ENCODE assay signal across 8 cellular contexts in genomic region chr5:140547508-140548299, GRCh38. TPM values are rescaled to one million over a fixed set of nuclear protein-coding genes. Genes with fewer than 3 reads are reported as not detected.
A peak's percentile ranks its signal among the peaks of the same experiment; 100 is the strongest.
DNase-seq lines count a peak whose midpoint lies in the region; ATAC-seq, FAIRE-seq and TF ChIP-seq lines count a peak whose summit lies in the region.

TSS of gene EIF4EBP3 (plus strand) at chr5:140547662. CDS start at chr5:140547738, 76 bp downstream.

- intact Hi-C loops in activated CD4-positive, alpha-beta memory T cell treated with anti-CD3 and anti-CD28 coated beads for 36 hours (cut with micrococcal nuclease): loop anchor here (1.0 kb wide), 3 partner anchors 9 to 17 kb away; partner anchors contain the start of genes APBB3 and SLC35A4
- intact Hi-C loops in dorsolateral prefrontal cortex (cut with DNase I) (loop anchor here (2.0 to 5.0 kb wide), 4 partner anchors 17 to 310 kb away; partner anchors contain the start of genes ANKHD1 (in 1 of the 2), APBB3 (in 1 of the 2), SLC35A4 (in 1 of the 2) and ZMAT2 (in 1 of the 2)), HepG2 (cut with micrococcal nuclease; ENCODE audit: unreplicated experiment) (loop anchor here (1.0 to 5.0 kb wide), 4 partner anchors 9 to 180 kb away; partner anchors contain the start of genes HARS1, HARS2 and TMCO6)

- H3K27ac ChIP-seq in dorsolateral prefrontal cortex: peak within 1 kb of the TSS; percentile 53 to 97 (median 89)
- peak within 1 kb of the TSS; percentile 86 for H3K27ac ChIP-seq in HepG2 (ENCODE audit: extremely low read length, insufficient read depth, low read length)

- peaks cover 44% of the 10 kb centered on the region for H3K4me1 Mint-ChIP-seq in activated CD4-positive, alpha-beta memory T cell treated with anti-CD3 and anti-CD28 coated beads for 36 hours (ENCODE audit: low read depth)

- no peak for TF ChIP-seq EP300 in HepG2 (IDR thresholded peaks at IDR 0.05; ENCODE audit: low read depth in 2 of 2, low read length in 2 of 2)
- no peak for TF ChIP-seq EP300 in HepG2 (CRISPR knock-in tag; IDR thresholded peaks at IDR 0.05; ENCODE audit: borderline replicate concordance)

- POLR2A ChIA-PET in activated CD4-positive, alpha-beta memory T cell treated with anti-CD3 and anti-CD28 coated beads for 36 hours (lab: Charles Lee): interaction anchor here (0.5 to 3.3 kb wide), 11 partner anchors 8 to 146 kb away, joined by 3 to 15 read pairs (median 6); partner anchors contain the start of genes ANKHD1, APBB3, IK and NDUFA2
- POLR2A ChIA-PET in HepG2 (lab: Yijun Ruan, JAX): interaction anchor here (0.8 to 4.5 kb wide), 18 partner anchors 8 to 184 kb away, joined by 3 to 70 read pairs (median 6); partner anchors contain the start of genes ANKHD1, HARS1, HARS2 and IK

- DNase-seq in NCI-H226 (peak; percentile 88), dorsolateral prefrontal cortex (peak; percentile 93 to 98 (median 97)), HepG2 (ENCODE audit: low spot score) (peak; percentile 94), KG1 (lab: John Stamatoyannopoulos, UW) (no peak)
- peak; percentile 91 for DNase-seq in activated CD4-positive, alpha-beta memory T cell treated with anti-CD3 and anti-CD28 coated beads for 36 hours
- DNase-seq in stimulated activated CD4-positive, alpha-beta T cell treated with anti-CD3 and anti-CD28 coated beads, Interleukin-2, amount 100 ng/mL, for 48 hours: peak; percentile 78 to 81

- TF ChIP-seq RAD21 in HepG2 (CRISPR knock-in tag; IDR thresholded peaks at IDR 0.05): peak; percentile 73

- no peaks in the 10 kb centered on the region; the same call in none of the 2 replicates for H4K20me1 ChIP-seq in HepG2 (ENCODE audit: insufficient read depth, low read length)

- peak; percentile 95 for FAIRE-seq in HepG2 (lab: Jason Lieb, UNC)

- in situ Hi-C loops in HepG2 (cut with HindIII; ENCODE audit: extremely low pct_ligation_motif_present, low pct_unique_long_range_greater_than_20kb): no loop called here

- H3K9me3 ChIP-seq in HepG2 (ENCODE audit: low read length): no peaks in the 10 kb centered on the region

- H3K9me3 Mint-ChIP-seq in activated CD4-positive, alpha-beta memory T cell treated with anti-CD3 and anti-CD28 coated beads for 36 hours: no peaks in the 10 kb centered on the region

- peak in 52 of 56 donors; percentile 22 to 71 (median 52) for TF ChIP-seq CTCF in dorsolateral prefrontal cortex (IDR thresholded peaks at IDR 0.05 in 54 of 56, conservative IDR thresholded peaks at IDR 0.05 in 2 of 56; ENCODE audit: low read depth in 1 of 56, partially characterized antibody in 56 of 56)
- peak; percentile 62 for TF ChIP-seq CTCF in HepG2 (CRISPR knock-in tag; IDR thresholded peaks at IDR 0.05)

- no peaks in the 10 kb centered on the region for H3K27me3 ChIP-seq in dorsolateral prefrontal cortex
- H3K27me3 ChIP-seq in HepG2 (ENCODE audit: control insufficient read depth in 1 of 2, insufficient read depth in 2 of 2, low read length in 2 of 2): no peaks in the 10 kb centered on the region

- 93% methylated on average over 15 of the region's 52 CpGs for WGBS in HepG2 (ENCODE audit: low lambda C conversion rate)

- H3K4me3 ChIP-seq in dorsolateral prefrontal cortex (peak within 1 kb of the TSS; percentile 27 to 93 (median 59)), HepG2 (replicated peaks in 1 of 3; ENCODE audit: insufficient read depth in 1 of 3, low read depth in 2 of 3, low read length in 3 of 3) (peak within 1 kb of the TSS; percentile 21 to 69 (median 48); a peak in 5 of 6 replicates)

- CTCF ChIA-PET in activated CD4-positive, alpha-beta memory T cell treated with anti-CD3 and anti-CD28 coated beads for 36 hours (lab: Charles Lee): interaction anchor here (0.9 to 3.6 kb wide), 17 partner anchors 8 to 189 kb away, joined by 3 to 24 read pairs (median 5); partner anchors contain the start of genes ANKHD1, APBB3, CD14 and IK
- CTCF ChIA-PET in HepG2 (lab: Yijun Ruan, JAX; ENCODE audit: low intra/inter-chr PET ratio, low total read pairs): no interaction called here

- peak within 1 kb of the TSS; percentile 69 for H3K9ac ChIP-seq in HepG2 (ENCODE audit: insufficient read depth, low read depth, low read length)

- H3K4me3 Mint-ChIP-seq in activated CD4-positive, alpha-beta memory T cell treated with anti-CD3 and anti-CD28 coated beads for 36 hours: peak within 1 kb of the TSS; percentile 76

- peak within 1 kb of the TSS; percentile 81 for H3K4me2 ChIP-seq in HepG2 (ENCODE audit: low read depth, low read length)

- ATAC-seq in GM18519 (IDR thresholded peaks at IDR 0.05; ENCODE audit: low FRiP score, unreplicated experiment) (peak; percentile 97), HG03045 (IDR thresholded peaks at IDR 0.05; ENCODE audit: unreplicated experiment) (peak; percentile 98), HepG2 (peak; percentile 94)

- peaks cover 12 to 49% of the 10 kb centered on the region in 2 experiments; a peak in 4 of 5 replicates for H3K36me3 ChIP-seq in HepG2 (replicated peaks in 1 of 2; ENCODE audit: control insufficient read depth in 1 of 2, insufficient read depth in 2 of 2, low read length in 2 of 2)

- no peaks in the 10 kb centered on the region for H3K27me3 Mint-ChIP-seq in activated CD4-positive, alpha-beta memory T cell treated with anti-CD3 and anti-CD28 coated beads for 36 hours

- H3K4me1 ChIP-seq in HepG2 (ENCODE audit: insufficient read depth, low read length): peaks cover 27% of the 10 kb centered on the region

- no peak within 1 kb of the TSS for H2AFZ ChIP-seq in HepG2 (ENCODE audit: low read length)

- H3K79me2 ChIP-seq in HepG2 (ENCODE audit: insufficient read depth, low read length): no peaks in the 10 kb centered on the region

- H3K36me3 Mint-ChIP-seq in activated CD4-positive, alpha-beta memory T cell treated with anti-CD3 and anti-CD28 coated beads for 36 hours: peaks cover 32% of the 10 kb centered on the region

- peak within 1 kb of the TSS; percentile 90 for H3K27ac Mint-ChIP-seq in activated CD4-positive, alpha-beta memory T cell treated with anti-CD3 and anti-CD28 coated beads for 36 hours

- BruUV-seq in HepG2 (replicated peaks; lab: Mats Ljungman, UMichigan): no TSS peak

- TF ChIP-seq POLR2A in HepG2 (IDR thresholded peaks at IDR 0.05; ENCODE audit: insufficient read depth in 1 of 2, low read depth in 2 of 2, low read length in 2 of 2): peak; percentile 3 to 58

TF ChIP-seq in HepG2, 621 proteins besides CTCF, POLR2A, EP300 and RAD21 (continues in another document):
- no peak for TF ChIP-seq ZFAT (CRISPR knock-in tag; conservative IDR thresholded peaks at IDR 0.05)
- TF ChIP-seq RBM39 (IDR thresholded peaks at IDR 0.05; ENCODE audit: low read depth, low read length, poor library complexity, severe bottlenecking): peak; percentile 67
- TF ChIP-seq CHCHD3 (CRISPR knock-in tag; IDR thresholded peaks at IDR 0.05): no peak
- peak; percentile 39 for TF ChIP-seq BORCS8-MEF2B (CRISPR knock-in tag; IDR thresholded peaks at IDR 0.05)
- TF ChIP-seq ZNF652 (CRISPR knock-in tag; IDR thresholded peaks at IDR 0.05; ENCODE audit: borderline replicate concordance, low read depth): no peak
- TF ChIP-seq KDM3A (CRISPR knock-in tag; IDR thresholded peaks at IDR 0.05; ENCODE audit: low read depth): peak; percentile 56; the same call in 1 of the 2 replicates

RNA-seq across cellular contexts. Expression of gene EIF4EBP3, which starts in this region (rescaled TPM):
- 10 to 100 TPM; 15.7 to 16.6 TPM for total RNA-seq in activated CD4-positive, alpha-beta memory T cell treated with anti-CD3 and anti-CD28 coated beads for 36 hours
- total RNA-seq in dorsolateral prefrontal cortex (10 to 100 TPM in 13 of 120 experiments, 1 to 10 TPM in 107; 1.2 to 16.5 (median 5.9) TPM), HepG2 (2016; rRNA removed; fragmentation: Illumina TruSeq; extraction: Trizol) (1.7 and 1.9 TPM in 2 replicates)
- total RNA-seq in HepG2 (2016; cell fraction: cytosol; rRNA removed; fragmentation: Illumina TruSeq; extraction: Trizol; ENCODE audit: low read depth): 0.91 and 1.5 TPM in 2 replicates
- 0.37 and 1.7 TPM in 2 replicates for total RNA-seq in HepG2 (2016; cell fraction: insoluble cytoplasmic fraction; rRNA removed; fragmentation: Illumina TruSeq; extraction: Trizol)
- 1.1 and 1.7 TPM in 2 replicates for total RNA-seq in HepG2 (2016; cell fraction: membrane; rRNA removed; fragmentation: Illumina TruSeq; extraction: Trizol)
- total RNA-seq in HepG2 (2016; cell fraction: nucleus; rRNA removed; fragmentation: Illumina TruSeq; extraction: Trizol): not detected in 2 replicates
- 0.31 and 0.61 TPM in 2 replicates for polyA plus RNA-seq in HepG2 (2011; rRNA removed)
- 0.54 and 0.85 TPM in 2 replicates for polyA plus RNA-seq in HepG2 (2011; cell fraction: cytosol; rRNA removed)
- polyA plus RNA-seq in HepG2 (2011; cell fraction: nucleus; rRNA removed): 1.5 and 2.3 TPM in 2 replicates
- polyA plus RNA-seq in HepG2 (2012): 1.8 and 6.3 TPM in 2 replicates
- 1.5 TPM in 2 replicates for polyA plus RNA-seq in HepG2 (2016; cell fraction: cytosol; fragmentation: Illumina TruSeq; extraction: Trizol; ENCODE audit: low read depth)
- polyA plus RNA-seq in HepG2 (2016; cell fraction: insoluble cytoplasmic fraction; fragmentation: Illumina TruSeq; extraction: Trizol; ENCODE audit: low read depth): 0.44 and 2.1 TPM in 2 replicates
- polyA plus RNA-seq in HepG2 (2016; cell fraction: membrane; fragmentation: Illumina TruSeq; extraction: Trizol; ENCODE audit: low read depth): 2.5 and 3.0 TPM in 2 replicates
- 9.1 and 9.5 TPM in 2 replicates for polyA plus RNA-seq in HepG2 (2016; cell fraction: nucleus; fragmentation: Illumina TruSeq; extraction: Trizol; ENCODE audit: insufficient read depth, low read depth)
- polyA minus RNA-seq in HepG2 (2011; rRNA and poly(A)+ RNA removed; ENCODE audit: low replicate concordance): 2.0 TPM in 1 of 2 replicates, not detected in the other
- 1.1 and 1.2 TPM in 2 replicates for polyA minus RNA-seq in HepG2 (2011; cell fraction: cytosol; rRNA and poly(A)+ RNA removed)
- not detected in 2 replicates for polyA minus RNA-seq in HepG2 (2011; cell fraction: nucleus; rRNA and poly(A)+ RNA removed)
